Comparison of ENCODE assay signal across 18 cellular contexts in genomic region chr5:76684012-76684731, GRCh38. TPM values are rescaled to one million over a fixed set of nuclear protein-coding genes. Genes with fewer than 3 reads are reported as not detected.
DNase-seq lines count a peak whose midpoint lies in the region; ATAC-seq, FAIRE-seq and TF ChIP-seq lines count a peak whose summit lies in the region.
"Had no signal": no experiment of that assay in that cellular context is flagged by ENCODE, and none has a peak within 500 bp of the region (broad histone marks: within the 10 kb centered on the region; RNA-seq: fewer than 3 reads in every experiment).

No MANE protein-coding gene starts in this region.

- H3K36me3 ChIP-seq in left ventricle myocardium inferior (no peaks in the 10 kb centered on the region), SJCRH30 (no peaks in the 10 kb centered on the region)
- H3K36me3 ChIP-seq: MG63 had no signal

- H3K4me3 ChIP-seq in left ventricle myocardium inferior (no peak overlapping the region), SJCRH30 (no peak overlapping the region), lower leg skin (ENCODE audit: low read depth, poor library complexity, severe bottlenecking) (no peak overlapping the region)
- H3K4me3 ChIP-seq: A549, MG63 had no signal

- TF ChIP-seq CTCF in left ventricle myocardium inferior (IDR thresholded peaks at IDR 0.05; ENCODE audit: borderline replicate concordance), result no peak
- no peak for TF ChIP-seq CTCF in VCaP (conservative IDR thresholded peaks at IDR 0.05)
- no peak for TF ChIP-seq CTCF in lower leg skin (IDR thresholded peaks at IDR 0.05)

- DNase-seq in left ventricle myocardium inferior (no peak), Right ventricle myocardium superior (no peak), left lobe of liver (ENCODE audit: low spot score) (no peak), SJCRH30 (no peak), frontal cortex (ENCODE audit: low spot score in 2 of 2) (no peak), lower leg skin (ENCODE audit: low spot score in 2 of 2) (no peak)
- DNase-seq in stimulated activated CD4-positive, alpha-beta T cell treated with anti-CD3 and anti-CD28 coated beads, Interleukin-4, amount 100 ng/mL, for 1 hour, result no peak
- DNase-seq: CD8-positive, alpha-beta memory T cell; HFFc6; KG1; MG63; NCI-H1105; NCI-H446 treated with DMSO at 0.1 percent for 48 hours; NCI-H748 treated with DMSO at 0.1 percent for 48 hours; SHP77 had no signal

- ATAC-seq in Right ventricle myocardium superior (ENCODE audit: poor library complexity), result no peak
- ATAC-seq in left lobe of liver, result peak; percentile 59
- ATAC-seq: A549, Panc1 had no signal

- H3K9me3 ChIP-seq in left ventricle myocardium inferior (replicated peaks) (no peaks in the 10 kb centered on the region), SJCRH30 (replicated peaks) (no peaks in the 10 kb centered on the region)
- H3K9me3 ChIP-seq: A549, MG63 had no signal

- intact Hi-C loops in left ventricle myocardium inferior (cut with micrococcal nuclease), result no loop called here
- intact Hi-C loops in Right ventricle myocardium superior (cut with DNase I), result no loop called here
- intact Hi-C loops in lower leg skin (cut with DNase I; ENCODE audit: low total_unique reads), result no loop called here

- H3K27me3 ChIP-seq in left ventricle myocardium inferior (ENCODE audit: low read depth), result no peaks in the 10 kb centered on the region
- H3K27me3 ChIP-seq in SJCRH30, result no peaks in the 10 kb centered on the region
- H3K27me3 ChIP-seq: MG63 had no signal

- H3K4me1 ChIP-seq in left ventricle myocardium inferior (peaks cover 20% of the 10 kb centered on the region), SJCRH30 (peaks cover 10% of the 10 kb centered on the region)

- TF ChIP-seq POLR2A in lower leg skin (IDR thresholded peaks at IDR 0.05), result no peak

- H3K27ac ChIP-seq in left ventricle myocardium inferior (replicated peaks) (peak overlapping the region; percentile 8), VCaP (peak overlapping the region; percentile 69), SJCRH30 (no peak overlapping the region)
- H3K27ac ChIP-seq: A549 had no signal

- no peak for FAIRE-seq in frontal cortex (lab: Jason Lieb, UNC)
- FAIRE-seq: A549 had no signal

- 72 to 77% methylated on average over 6 of the region's 6 CpGs for WGBS in lower leg skin, 2 donors

RNA-seq across cellular contexts. Expression of gene F2R, which starts 31.8 kb away (rescaled TPM):
- 9.4 TPM for total RNA-seq in left ventricle myocardium inferior
- 5.3 TPM for total RNA-seq in Right ventricle myocardium superior
- 5.4 TPM for total RNA-seq in left lobe of liver
- total RNA-seq in SJCRH30 (2014; rRNA removed; shearing (Covaris generic)), result 99.3 and 103 TPM in 2 replicates
- 22.8 TPM for total RNA-seq in frontal cortex
- 10 to 100 TPM; 52.4 to 70.9 (median 64.4) TPM for total RNA-seq in lower leg skin
